ENCODE assay signal across 1 cellular context in genomic region chr6:53054532-53054931, GRCh38.
TF ChIP-seq lines count a peak whose summit lies in the region.

No MANE protein-coding gene starts in this region.

TF ChIP-seq in GM12878, 131 proteins besides CTCF, POLR2A, EP300 and RAD21 (continued from another document):
- TF ChIP-seq, protein P1, sequence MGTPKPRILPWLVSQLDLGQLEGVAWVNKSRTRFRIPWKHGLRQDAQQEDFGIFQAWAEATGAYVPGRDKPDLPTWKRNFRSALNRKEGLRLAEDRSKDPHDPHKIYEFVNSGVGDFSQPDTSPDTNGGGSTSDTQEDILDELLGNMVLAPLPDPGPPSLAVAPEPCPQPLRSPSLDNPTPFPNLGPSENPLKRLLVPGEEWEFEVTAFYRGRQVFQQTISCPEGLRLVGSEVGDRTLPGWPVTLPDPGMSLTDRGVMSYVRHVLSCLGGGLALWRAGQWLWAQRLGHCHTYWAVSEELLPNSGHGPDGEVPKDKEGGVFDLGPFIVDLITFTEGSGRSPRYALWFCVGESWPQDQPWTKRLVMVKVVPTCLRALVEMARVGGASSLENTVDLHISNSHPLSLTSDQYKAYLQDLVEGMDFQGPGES (IDR thresholded peaks at IDR 0.05), result no peak
- TF ChIP-seq, protein P2, sequence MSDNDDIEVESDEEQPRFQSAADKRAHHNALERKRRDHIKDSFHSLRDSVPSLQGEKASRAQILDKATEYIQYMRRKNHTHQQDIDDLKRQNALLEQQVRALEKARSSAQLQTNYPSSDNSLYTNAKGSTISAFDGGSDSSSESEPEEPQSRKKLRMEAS (IDR thresholded peaks at IDR 0.05; ENCODE audit: low read depth, low read length), result no peak
- no peak for TF ChIP-seq TCF3 (IDR thresholded peaks at IDR 0.05; ENCODE audit: borderline replicate concordance, insufficient read depth, low read depth, low read length)
- no peak for TF ChIP-seq SP1 (IDR thresholded peaks at IDR 0.05; ENCODE audit: low read depth, low read length)
- no peak for TF ChIP-seq CBX5 (IDR thresholded peaks at IDR 0.05; ENCODE audit: low read depth)
- no peak for TF ChIP-seq MEF2B (IDR thresholded peaks at IDR 0.05; ENCODE audit: partially characterized antibody, poor library complexity, severe bottlenecking)
- no peak for TF ChIP-seq CBFB (IDR thresholded peaks at IDR 0.05; ENCODE audit: low read depth)
- no peak for TF ChIP-seq IKZF1 (conservative IDR thresholded peaks at IDR 0.05)
- TF ChIP-seq GABPA (IDR thresholded peaks at IDR 0.05; ENCODE audit: low read depth), result no peak
- no peak for TF ChIP-seq SIX5 (IDR thresholded peaks at IDR 0.05; ENCODE audit: low read depth, low read length, severe bottlenecking)
- TF ChIP-seq STAT1 (conservative IDR thresholded peaks at IDR 0.05), result no peak
- no peak for TF ChIP-seq USF2 (IDR thresholded peaks at IDR 0.05; ENCODE audit: borderline replicate concordance, low read depth, low read length)
